ENCODE assay signal across 20 cellular contexts in genomic region chr15:71505962-71506361, GRCh38.
A peak's percentile ranks its signal among the peaks of the same experiment; 100 is the strongest.
DNase-seq lines count a peak whose midpoint lies in the region; FAIRE-seq and TF ChIP-seq lines count a peak whose summit lies in the region.
"Had no signal": no experiment of that assay in that cellular context is flagged by ENCODE, and none has a peak within 500 bp of the region (broad histone marks: within the 10 kb centered on the region; RNA-seq: fewer than 3 reads in every experiment).

No MANE protein-coding gene starts in this region.

- FAIRE-seq in bronchial epithelial cell (lab: Jason Lieb, UNC), result peak; percentile 32
- FAIRE-seq: A204.1, D721Med, G401.6, GM18507, HepG2 had no signal

- no peak overlapping the region for H3K27ac Mint-ChIP-seq in activated naive CD8-positive, alpha-beta T cell treated with anti-CD3 and anti-CD28 coated beads for 36 hours
- H3K27ac Mint-ChIP-seq: CD4-positive, CD25-positive, alpha-beta regulatory T cell; CD8-positive, alpha-beta memory T cell; IgD-negative memory B cell had no signal

- DNase-seq in bronchial epithelial cell (ENCODE audit: low read depth), result no peak
- peak; percentile 28 for DNase-seq in kidney epithelial cell (ENCODE audit: low read depth)
- peak; percentile 72 for DNase-seq in renal cortical epithelial cell (ENCODE audit: low read depth)
- no peak for DNase-seq in RKO (ENCODE audit: low spot score)
- DNase-seq in SW480 (ENCODE audit: low spot score), result no peak
- no peak for DNase-seq in activated naive CD8-positive, alpha-beta T cell treated with anti-CD3 and anti-CD28 coated beads for 36 hours
- DNase-seq: ACHN; BE2C; C1 segment of cervical spinal cord; Caco-2; CD4-positive, CD25-positive, alpha-beta regulatory T cell; CD8-positive, alpha-beta memory T cell; GM23248 had no signal

- no peaks in the 10 kb centered on the region for H3K27me3 ChIP-seq in bronchial epithelial cell (ENCODE audit: control insufficient read depth, insufficient read depth, low read length)
- no peaks in the 10 kb centered on the region for H3K27me3 ChIP-seq in kidney epithelial cell (ENCODE audit: control insufficient read depth, insufficient read depth, low read length)

- H3K27me3 Mint-ChIP-seq in activated naive CD8-positive, alpha-beta T cell treated with anti-CD3 and anti-CD28 coated beads for 36 hours, result peaks cover 20% of the 10 kb centered on the region

- no peaks in the 10 kb centered on the region for H3K4me1 Mint-ChIP-seq in activated naive CD8-positive, alpha-beta T cell treated with anti-CD3 and anti-CD28 coated beads for 36 hours
- H3K4me1 Mint-ChIP-seq: CD4-positive, CD25-positive, alpha-beta regulatory T cell; CD8-positive, alpha-beta memory T cell; IgD-negative memory B cell had no signal

- no peaks in the 10 kb centered on the region for H3K9me3 Mint-ChIP-seq in activated naive CD8-positive, alpha-beta T cell treated with anti-CD3 and anti-CD28 coated beads for 36 hours

- no peak for TF ChIP-seq CTCF in bronchial epithelial cell (IDR thresholded peaks at IDR 0.05; ENCODE audit: insufficient read depth, low read length, severe bottlenecking)
- TF ChIP-seq CTCF in kidney epithelial cell (IDR thresholded peaks at IDR 0.05; ENCODE audit: insufficient read depth, low read length, poor library complexity, severe bottlenecking), result no peak

- no peaks in the 10 kb centered on the region for H3K36me3 Mint-ChIP-seq in activated naive CD8-positive, alpha-beta T cell treated with anti-CD3 and anti-CD28 coated beads for 36 hours
- H3K36me3 Mint-ChIP-seq: CD4-positive, CD25-positive, alpha-beta regulatory T cell; CD8-positive, alpha-beta memory T cell had no signal

- no peaks in the 10 kb centered on the region for H3K36me3 ChIP-seq in bronchial epithelial cell (ENCODE audit: control insufficient read depth, insufficient read depth, low read length)
- no peaks in the 10 kb centered on the region for H3K36me3 ChIP-seq in kidney epithelial cell (ENCODE audit: control insufficient read depth, insufficient read depth, low read length)
- H3K36me3 ChIP-seq: BE2C, HAP-1 had no signal

- H3K4me3 ChIP-seq in bronchial epithelial cell (ENCODE audit: low read depth, low read length), result no peak overlapping the region
- H3K4me3 ChIP-seq in kidney epithelial cell (ENCODE audit: low read depth, low read length), result no peak overlapping the region
- H3K4me3 ChIP-seq: GM23248, HAP-1 had no signal

- H3K4me3 Mint-ChIP-seq in activated naive CD8-positive, alpha-beta T cell treated with anti-CD3 and anti-CD28 coated beads for 36 hours, result no peak overlapping the region
- H3K4me3 Mint-ChIP-seq: CD4-positive, CD25-positive, alpha-beta regulatory T cell; CD8-positive, alpha-beta memory T cell; IgD-negative memory B cell had no signal

Comparison
In these comparisons a context has a peak if more than half of its experiments do, and no peak if none do; other contexts are left out.
1. DNase-seq: peak in kidney epithelial cell (single experiment) and renal cortical epithelial cell (single experiment); none in bronchial epithelial cell (single experiment), RKO (single experiment), SW480 (single experiment) and activated naive CD8-positive, alpha-beta T cell treated with anti-CD3 and anti-CD28 coated beads for 36 hours (single experiment).